ENCODE assay signal across 1 cellular context in the genomic region with DNA sequence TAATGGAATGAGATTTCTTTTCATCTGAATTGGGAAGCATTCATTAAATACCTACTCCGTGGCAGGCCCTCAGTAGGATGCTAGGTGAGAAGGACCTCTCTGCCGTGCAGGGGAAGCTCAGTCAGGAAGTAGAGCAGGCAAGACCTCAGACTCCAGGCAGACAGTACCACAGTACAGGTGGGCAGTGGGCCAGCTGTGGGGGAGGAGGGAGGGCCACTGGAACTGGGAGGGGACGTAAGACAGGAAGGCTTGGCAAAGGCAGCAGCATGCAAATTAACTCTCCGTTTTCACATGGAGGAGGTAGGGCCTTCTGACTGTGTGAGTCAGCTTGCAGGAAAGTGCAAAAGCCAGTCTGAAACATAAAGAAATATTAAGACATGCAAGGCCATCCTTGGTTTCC.
TF ChIP-seq lines count a peak whose summit lies in the region.

No MANE protein-coding gene starts in this region.

TF ChIP-seq in HEK293, 187 proteins besides CTCF, POLR2A, EP300 and RAD21 (continued from another document):
- TF ChIP-seq ZNF596 (tag by site-specific recombination; IDR thresholded peaks at IDR 0.05) = no peak
- TF ChIP-seq ZNF37A (tag by site-specific recombination; IDR thresholded peaks at IDR 0.05) = no peak
- TF ChIP-seq ZNF335 (tag by site-specific recombination; conservative IDR thresholded peaks at IDR 0.05) = peak; percentile 61
